Comparison of ENCODE assay signal across 21 cellular contexts in genomic region chr18:48485828-48486405, GRCh38. TPM values are rescaled to one million over a fixed set of nuclear protein-coding genes. Genes with fewer than 3 reads are reported as not detected.
DNase-seq lines count a peak whose midpoint lies in the region; ATAC-seq and TF ChIP-seq lines count a peak whose summit lies in the region.
"Had no signal": no experiment of that assay in that cellular context is flagged by ENCODE, and none has a peak within 500 bp of the region (broad histone marks: within the 10 kb centered on the region; RNA-seq: fewer than 3 reads in every experiment).

No MANE protein-coding gene starts in this region.

- H3K79me1 ChIP-seq in mesenchymal stem cell (replicated peaks; ENCODE audit: low read length, poor library complexity, severe bottlenecking) = no peaks in the 10 kb centered on the region

- H3K79me2 ChIP-seq in ACC112 (ENCODE audit: control insufficient read depth, insufficient read depth, low read length, unreplicated experiment) = no peaks in the 10 kb centered on the region

- WGBS in mesenchymal stem cell = 71% methylated on average over 5 of the region's 5 CpGs
- WGBS in testis, 2 donors = 81 to 82% methylated on average over 5 of the region's 5 CpGs

- no peaks in the 10 kb centered on the region for H3K27me3 ChIP-seq in ACC112 (ENCODE audit: insufficient read depth, low read length)
- no peaks in the 10 kb centered on the region for H3K27me3 ChIP-seq in Panc1 (ENCODE audit: control insufficient read depth, insufficient read depth, low read length)
- no peaks in the 10 kb centered on the region for H3K27me3 ChIP-seq in mesenchymal stem cell (ENCODE audit: control insufficient read depth in 1 of 2, insufficient read depth in 1 of 2, low read length in 2 of 2)
- H3K27me3 ChIP-seq in testis = no peaks in the 10 kb centered on the region
- H3K27me3 ChIP-seq: Peyer's patch, SJCRH30 had no signal

- no peak overlapping the region for H3K9ac ChIP-seq in mesenchymal stem cell (ENCODE audit: low read length)

- no peak for ATAC-seq in Panc1
- ATAC-seq in GM19324 (IDR thresholded peaks at IDR 0.05; ENCODE audit: low FRiP score, unreplicated experiment) = no peak
- ATAC-seq: GM12878 had no signal

- H3K18ac ChIP-seq in mesenchymal stem cell (ENCODE audit: low read depth in 1 of 2, low read length in 2 of 2) = peak overlapping the region in 1 of 2 experiments; percentile 13

- H3K4me2 ChIP-seq in mesenchymal stem cell (ENCODE audit: low read length, poor library complexity, severe bottlenecking) = no peak overlapping the region

- TF ChIP-seq CTCF in Panc1 (IDR thresholded peaks at IDR 0.05) (no peak), testis (IDR thresholded peaks at IDR 0.05) (no peak)

- no peak overlapping the region for H2BK120ac ChIP-seq in mesenchymal stem cell (ENCODE audit: low read depth, low read length)

- DNase-seq in Panc1 (ENCODE audit: low read depth, low spot score) = no peak
- no peak for DNase-seq in mesenchymal stem cell
- DNase-seq in testis = no peak
- DNase-seq in AML-193 (lab: John Stamatoyannopoulos, UW) = no peak
- no peak for DNase-seq in NOMO-1 (lab: John Stamatoyannopoulos, UW; ENCODE audit: unreplicated experiment in 2 of 2)
- DNase-seq: CD4-positive, CD25-positive, alpha-beta regulatory T cell; DMS 273 treated with DMSO at 0.1 percent for 48 hours; DND-41; NCI-H1105; NCI-H146; NCI-H2029; NCI-H510A treated with DMSO at 0.1 percent for 48 hours; NCI-H774; NK-92 treated with Interleukin-12 subunit alpha and Interleukin-12 subunit beta, amount 100 ng/mL, for 24 hours; Peyer's patch; SJCRH30 had no signal

- H3K4me1 ChIP-seq in ACC112 (ENCODE audit: control insufficient read depth, insufficient read depth, low read length, unreplicated experiment) (peaks cover 48% of the 10 kb centered on the region), Panc1 (ENCODE audit: control insufficient read depth, insufficient read depth, low read length) (peaks cover 5% of the 10 kb centered on the region), mesenchymal stem cell (ENCODE audit: control insufficient read depth, insufficient read depth, low read depth, low read length) (peaks cover 7% of the 10 kb centered on the region), testis (peaks cover 15% of the 10 kb centered on the region)
- H3K4me1 ChIP-seq: HAP-1, Peyer's patch had no signal

- no peak overlapping the region for H2BK15ac ChIP-seq in mesenchymal stem cell (ENCODE audit: low read depth, poor library complexity, severe bottlenecking)

- TF ChIP-seq POLR2A in testis (IDR thresholded peaks at IDR 0.05) = no peak

- CTCF ChIA-PET in Panc1 (lab: Charles Lee) = no interaction called here

- H2BK12ac ChIP-seq in mesenchymal stem cell (ENCODE audit: low read length in 2 of 2) = no peak overlapping the region

- H3K14ac ChIP-seq in mesenchymal stem cell (ENCODE audit: low read length in 2 of 2) = peak overlapping the region in 1 of 2 experiments; percentile 30

- H3K36me3 ChIP-seq in ACC112 (ENCODE audit: insufficient read depth, low read length) (no peaks in the 10 kb centered on the region), Panc1 (ENCODE audit: control insufficient read depth, insufficient read depth, low read length) (no peaks in the 10 kb centered on the region), mesenchymal stem cell (ENCODE audit: control insufficient read depth in 1 of 2, insufficient read depth in 2 of 2, low read depth in 1 of 2, low read length in 2 of 2) (no peaks in the 10 kb centered on the region), testis (ENCODE audit: low read depth, missing control alignments) (no peaks in the 10 kb centered on the region)
- H3K36me3 ChIP-seq: HAP-1, Peyer's patch, SJCRH30 had no signal

- H4K8ac ChIP-seq in mesenchymal stem cell (ENCODE audit: low read length) = no peak overlapping the region

- POLR2A ChIA-PET in Panc1 (lab: Charles Lee) = no interaction called here

- H3K4me3 ChIP-seq in ACC112 (ENCODE audit: low read depth, low read length) = no peak overlapping the region
- no peak overlapping the region for H3K4me3 ChIP-seq in Panc1 (ENCODE audit: low read depth in 2 of 2, low read length in 2 of 2)
- H3K4me3 ChIP-seq in mesenchymal stem cell (ENCODE audit: insufficient read depth in 1 of 2, low read depth in 1 of 2, low read length in 2 of 2) = no peak overlapping the region
- H3K4me3 ChIP-seq in testis = no peak overlapping the region
- H3K4me3 ChIP-seq: GM12878, HAP-1, Peyer's patch, SJCRH30 had no signal

- in situ Hi-C loops in Panc1 (cut with HindIII; ENCODE audit: low pct_unique_long_range_greater_than_20kb, low sequenced_read_pairs) = no loop called here

- H2AFZ ChIP-seq in ACC112 (ENCODE audit: low read length, unreplicated experiment) (no peak overlapping the region), mesenchymal stem cell (ENCODE audit: low read depth, low read length) (no peak overlapping the region)

- H3K27ac ChIP-seq in ACC112 (ENCODE audit: low read depth, low read length) (peak overlapping the region; percentile 40; the same call in 1 of the 2 replicates), Panc1 (ENCODE audit: low read length) (peak overlapping the region; percentile 23; the same call in 1 of the 2 replicates), mesenchymal stem cell (ENCODE audit: low read length, poor library complexity, severe bottlenecking) (no peak overlapping the region), testis (peak overlapping the region; percentile 21 to 68)
- H3K27ac ChIP-seq: Peyer's patch, SJCRH30 had no signal

- no peaks in the 10 kb centered on the region for H3K9me3 ChIP-seq in Panc1 (ENCODE audit: control insufficient read depth, insufficient read depth, low read depth, low read length)
- no peaks in the 10 kb centered on the region for H3K9me3 ChIP-seq in mesenchymal stem cell (ENCODE audit: control insufficient read depth, low read length)
- no peaks in the 10 kb centered on the region for H3K9me3 ChIP-seq in testis
- H3K9me3 ChIP-seq: HAP-1, Peyer's patch, SJCRH30 had no signal

- intact Hi-C loops in Panc1 (cut with micrococcal nuclease; ENCODE audit: unreplicated experiment) (no loop called here), testis (cut with DNase I; ENCODE audit: low total_unique reads) (no loop called here)

- H3K23ac ChIP-seq in mesenchymal stem cell (ENCODE audit: low read length in 2 of 2) = no peak overlapping the region

- no peak overlapping the region for H2BK5ac ChIP-seq in mesenchymal stem cell (ENCODE audit: low read depth, low read length, poor library complexity, severe bottlenecking)

- H2AK5ac ChIP-seq in mesenchymal stem cell (ENCODE audit: low read length, severe bottlenecking) = peak overlapping the region; percentile 54

- H4K91ac ChIP-seq in mesenchymal stem cell (ENCODE audit: low read length) = no peak overlapping the region

- no peak overlapping the region for H3K4ac ChIP-seq in mesenchymal stem cell (ENCODE audit: low read depth in 1 of 2, low read length in 2 of 2)

- BruUV-seq in Panc1 (replicated peaks; lab: Mats Ljungman, UMichigan) = no TSS peak

RNA-seq across cellular contexts. Expression of gene CTIF, which starts 52.9 kb away (rescaled TPM):
- total RNA-seq in Panc1 (2021; ENCODE audit: unreplicated experiment) (26.5 TPM), testis (10 to 100 TPM; 35.6 to 41.5 TPM)
- 18.6 TPM for polyA plus RNA-seq in Panc1 (2012; ENCODE audit: insufficient read length)
- polyA plus RNA-seq in mesenchymal stem cell (2013, experiment 1 of 2) = 39.3 TPM
- polyA plus RNA-seq in mesenchymal stem cell (2013, experiment 2 of 2) = 37.2 TPM
- 33.8 TPM for polyA plus RNA-seq in testis (ENCODE audit: insufficient read depth, low read depth, low replicate concordance)
- polyA plus RNA-seq: IgD-negative memory B cell had no signal
